ENCODE assay signal across 1 cellular context in the genomic region with DNA sequence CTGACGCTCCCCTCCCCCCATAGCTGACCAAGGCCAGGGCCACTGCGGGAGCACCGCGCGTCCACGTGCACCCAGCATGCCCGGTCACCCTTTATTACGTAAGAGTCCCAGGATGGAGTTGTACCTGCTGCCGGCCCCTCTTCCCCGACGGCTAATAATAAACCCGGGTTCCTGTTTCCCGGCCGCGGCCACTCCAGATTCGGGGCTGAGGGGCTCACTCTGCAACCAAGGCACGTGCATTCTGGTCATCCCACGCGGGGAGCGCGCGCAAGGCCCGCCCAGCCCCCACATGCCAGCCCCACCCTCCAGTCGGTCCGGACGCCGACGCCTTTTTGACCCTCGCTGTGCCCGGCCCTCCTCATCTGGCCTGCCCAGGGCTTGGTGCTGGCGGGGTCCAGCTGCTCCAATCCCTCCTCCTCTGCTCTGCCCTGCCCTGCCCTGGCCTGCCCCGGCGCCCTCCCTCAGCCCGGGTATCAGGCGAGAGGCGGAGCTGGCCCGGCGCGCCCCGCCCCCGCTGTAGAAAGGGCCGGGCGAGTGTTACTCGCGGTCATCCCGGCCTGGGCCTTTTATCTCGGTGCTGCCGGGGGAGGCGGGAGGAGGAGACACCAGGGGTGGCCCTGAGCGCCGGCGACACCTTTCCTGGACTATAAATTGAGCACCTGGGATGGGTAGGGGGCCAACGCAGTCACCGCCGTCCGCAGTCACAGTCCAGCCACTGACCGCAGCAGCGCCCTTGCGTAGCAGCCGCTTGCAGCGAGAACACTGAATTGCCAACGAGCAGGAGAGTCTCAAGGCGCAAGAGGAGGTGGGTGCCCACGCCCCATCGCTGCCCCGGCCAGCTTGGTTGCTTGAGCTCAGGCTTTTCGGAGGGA.
TF ChIP-seq lines count a peak whose summit lies in the region.

No MANE protein-coding gene starts in this region.

TF ChIP-seq in HepG2, 621 proteins besides CTCF, POLR2A, EP300 and RAD21 (continued from another document and continues in another):
- TF ChIP-seq, protein P1, sequence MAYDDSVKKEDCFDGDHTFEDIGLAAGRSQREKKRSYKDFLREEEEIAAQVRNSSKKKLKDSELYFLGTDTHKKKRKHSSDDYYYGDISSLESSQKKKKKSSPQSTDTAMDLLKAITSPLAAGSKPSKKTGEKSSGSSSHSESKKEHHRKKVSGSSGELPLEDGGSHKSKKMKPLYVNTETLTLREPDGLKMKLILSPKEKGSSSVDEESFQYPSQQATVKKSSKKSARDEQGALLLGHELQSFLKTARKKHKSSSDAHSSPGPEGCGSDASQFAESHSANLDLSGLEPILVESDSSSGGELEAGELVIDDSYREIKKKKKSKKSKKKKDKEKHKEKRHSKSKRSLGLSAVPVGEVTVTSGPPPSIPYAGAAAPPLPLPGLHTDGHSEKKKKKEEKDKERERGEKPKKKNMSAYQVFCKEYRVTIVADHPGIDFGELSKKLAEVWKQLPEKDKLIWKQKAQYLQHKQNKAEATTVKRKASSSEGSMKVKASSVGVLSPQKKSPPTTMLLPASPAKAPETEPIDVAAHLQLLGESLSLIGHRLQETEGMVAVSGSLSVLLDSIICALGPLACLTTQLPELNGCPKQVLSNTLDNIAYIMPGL (CRISPR knock-in tag; IDR thresholded peaks at IDR 0.05; ENCODE audit: borderline replicate concordance in 1 of 2, low read depth in 1 of 2): peak; percentile 22 to 29; a peak in 2 of 4 replicates
- TF ChIP-seq, protein P2, sequence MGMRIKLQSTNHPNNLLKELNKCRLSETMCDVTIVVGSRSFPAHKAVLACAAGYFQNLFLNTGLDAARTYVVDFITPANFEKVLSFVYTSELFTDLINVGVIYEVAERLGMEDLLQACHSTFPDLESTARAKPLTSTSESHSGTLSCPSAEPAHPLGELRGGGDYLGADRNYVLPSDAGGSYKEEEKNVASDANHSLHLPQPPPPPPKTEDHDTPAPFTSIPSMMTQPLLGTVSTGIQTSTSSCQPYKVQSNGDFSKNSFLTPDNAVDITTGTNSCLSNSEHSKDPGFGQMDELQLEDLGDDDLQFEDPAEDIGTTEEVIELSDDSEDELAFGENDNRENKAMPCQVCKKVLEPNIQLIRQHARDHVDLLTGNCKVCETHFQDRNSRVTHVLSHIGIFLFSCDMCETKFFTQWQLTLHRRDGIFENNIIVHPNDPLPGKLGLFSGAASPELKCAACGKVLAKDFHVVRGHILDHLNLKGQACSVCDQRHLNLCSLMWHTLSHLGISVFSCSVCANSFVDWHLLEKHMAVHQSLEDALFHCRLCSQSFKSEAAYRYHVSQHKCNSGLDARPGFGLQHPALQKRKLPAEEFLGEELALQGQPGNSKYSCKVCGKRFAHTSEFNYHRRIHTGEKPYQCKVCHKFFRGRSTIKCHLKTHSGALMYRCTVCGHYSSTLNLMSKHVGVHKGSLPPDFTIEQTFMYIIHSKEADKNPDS (CRISPR knock-in tag; IDR thresholded peaks at IDR 0.05): no peak
- TF ChIP-seq, protein P3, sequence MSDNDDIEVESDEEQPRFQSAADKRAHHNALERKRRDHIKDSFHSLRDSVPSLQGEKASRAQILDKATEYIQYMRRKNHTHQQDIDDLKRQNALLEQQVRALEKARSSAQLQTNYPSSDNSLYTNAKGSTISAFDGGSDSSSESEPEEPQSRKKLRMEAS (IDR thresholded peaks at IDR 0.05): peak; percentile 91
- TF ChIP-seq, protein P4, sequence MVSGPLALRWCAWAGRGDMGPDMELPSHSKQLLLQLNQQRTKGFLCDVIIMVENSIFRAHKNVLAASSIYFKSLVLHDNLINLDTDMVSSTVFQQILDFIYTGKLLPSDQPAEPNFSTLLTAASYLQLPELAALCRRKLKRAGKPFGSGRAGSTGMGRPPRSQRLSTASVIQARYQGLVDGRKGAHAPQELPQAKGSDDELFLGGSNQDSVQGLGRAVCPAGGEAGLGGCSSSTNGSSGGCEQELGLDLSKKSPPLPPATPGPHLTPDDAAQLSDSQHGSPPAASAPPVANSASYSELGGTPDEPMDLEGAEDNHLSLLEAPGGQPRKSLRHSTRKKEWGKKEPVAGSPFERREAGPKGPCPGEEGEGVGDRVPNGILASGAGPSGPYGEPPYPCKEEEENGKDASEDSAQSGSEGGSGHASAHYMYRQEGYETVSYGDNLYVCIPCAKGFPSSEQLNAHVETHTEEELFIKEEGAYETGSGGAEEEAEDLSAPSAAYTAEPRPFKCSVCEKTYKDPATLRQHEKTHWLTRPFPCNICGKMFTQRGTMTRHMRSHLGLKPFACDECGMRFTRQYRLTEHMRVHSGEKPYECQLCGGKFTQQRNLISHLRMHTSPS (CRISPR knock-in tag; IDR thresholded peaks at IDR 0.05; ENCODE audit: low read depth): peak; percentile 65
- TF ChIP-seq SUZ12 (IDR thresholded peaks at IDR 0.05; ENCODE audit: low read depth, low read length) (no peak), SMAD1 (CRISPR knock-in tag; IDR thresholded peaks at IDR 0.05; ENCODE audit: borderline replicate concordance, low read depth) (no peak), MIER3 (CRISPR knock-in tag; IDR thresholded peaks at IDR 0.05; ENCODE audit: borderline replicate concordance) (0 out of 2 replicates have a peak, but pooled peaks have one; percentile 27), BCL6 (CRISPR knock-in tag; IDR thresholded peaks at IDR 0.05) (peak; percentile 63), JUN (CRISPR knock-in tag; IDR thresholded peaks at IDR 0.05) (0 out of 2 replicates have a peak, but pooled peaks have one; percentile 24), MAFK (conservative IDR thresholded peaks at IDR 0.05 in 1 of 2, IDR thresholded peaks at IDR 0.05 in 1 of 2; ENCODE audit: low read length in 2 of 2) (no peak), ZNF816 (CRISPR knock-in tag; IDR thresholded peaks at IDR 0.05; ENCODE audit: borderline replicate concordance) (peak; percentile 48), NFIB (CRISPR knock-in tag; IDR thresholded peaks at IDR 0.05; ENCODE audit: borderline replicate concordance) (no peak), ELF4 (CRISPR knock-in tag; IDR thresholded peaks at IDR 0.05; ENCODE audit: borderline replicate concordance) (no peak), RARA (CRISPR knock-in tag; IDR thresholded peaks at IDR 0.05) (peak; percentile 85), REXO4 (CRISPR knock-in tag; IDR thresholded peaks at IDR 0.05; ENCODE audit: borderline replicate concordance) (no peak; the same call in 1 of the 2 replicates), SMAD3 (CRISPR knock-in tag; IDR thresholded peaks at IDR 0.05) (peak; percentile 62; the same call in 1 of the 2 replicates), ZC3H4 (CRISPR knock-in tag; IDR thresholded peaks at IDR 0.05; ENCODE audit: borderline replicate concordance) (0 out of 2 replicates have a peak, but pooled peaks have one; percentile 18), CHCHD3 (CRISPR knock-in tag; IDR thresholded peaks at IDR 0.05) (no peak), GATAD1 (CRISPR knock-in tag; IDR thresholded peaks at IDR 0.05) (peak; percentile 34; the same call in 1 of the 2 replicates), MEF2D (CRISPR knock-in tag; IDR thresholded peaks at IDR 0.05) (peak; percentile 85), ZNF552 (CRISPR knock-in tag; IDR thresholded peaks at IDR 0.05; ENCODE audit: borderline replicate concordance) (peak; percentile 79; the same call in 1 of the 2 replicates), ZNF780A (CRISPR knock-in tag; IDR thresholded peaks at IDR 0.05) (0 out of 2 replicates have a peak, but pooled peaks have one; percentile 56), ZSCAN9 (CRISPR knock-in tag; IDR thresholded peaks at IDR 0.05; ENCODE audit: borderline replicate concordance) (no peak), ZNF263 (CRISPR knock-in tag; IDR thresholded peaks at IDR 0.05) (peak; percentile 95), ATF7 (IDR thresholded peaks at IDR 0.05) (no peak), ATF7 (CRISPR knock-in tag; IDR thresholded peaks at IDR 0.05) (no peak), ERF (CRISPR knock-in tag; IDR thresholded peaks at IDR 0.05) (peak; percentile 15; the same call in 1 of the 2 replicates), MLLT10 (CRISPR knock-in tag; IDR thresholded peaks at IDR 0.05) (peak; percentile 54; the same call in 1 of the 2 replicates), ZKSCAN5 (CRISPR knock-in tag; IDR thresholded peaks at IDR 0.05) (no peak), ARNT2 (CRISPR knock-in tag; IDR thresholded peaks at IDR 0.05; ENCODE audit: low read depth) (peak; percentile 59; the same call in 1 of the 2 replicates), XRCC5 (optimal IDR thresholded peaks at IDR 0.05; ENCODE audit: low read length) (peak; percentile 52)
- TF ChIP-seq, protein P5, sequence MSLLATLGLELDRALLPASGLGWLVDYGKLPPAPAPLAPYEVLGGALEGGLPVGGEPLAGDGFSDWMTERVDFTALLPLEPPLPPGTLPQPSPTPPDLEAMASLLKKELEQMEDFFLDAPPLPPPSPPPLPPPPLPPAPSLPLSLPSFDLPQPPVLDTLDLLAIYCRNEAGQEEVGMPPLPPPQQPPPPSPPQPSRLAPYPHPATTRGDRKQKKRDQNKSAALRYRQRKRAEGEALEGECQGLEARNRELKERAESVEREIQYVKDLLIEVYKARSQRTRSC (CRISPR knock-in tag; IDR thresholded peaks at IDR 0.05; ENCODE audit: low read depth): 0 out of 2 replicates have a peak, but pooled peaks have one; percentile 41
- TF ChIP-seq, protein P6, sequence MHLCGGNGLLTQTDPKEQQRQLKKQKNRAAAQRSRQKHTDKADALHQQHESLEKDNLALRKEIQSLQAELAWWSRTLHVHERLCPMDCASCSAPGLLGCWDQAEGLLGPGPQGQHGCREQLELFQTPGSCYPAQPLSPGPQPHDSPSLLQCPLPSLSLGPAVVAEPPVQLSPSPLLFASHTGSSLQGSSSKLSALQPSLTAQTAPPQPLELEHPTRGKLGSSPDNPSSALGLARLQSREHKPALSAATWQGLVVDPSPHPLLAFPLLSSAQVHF (CRISPR knock-in tag; IDR thresholded peaks at IDR 0.05): peak; percentile 88
- TF ChIP-seq, protein P7, sequence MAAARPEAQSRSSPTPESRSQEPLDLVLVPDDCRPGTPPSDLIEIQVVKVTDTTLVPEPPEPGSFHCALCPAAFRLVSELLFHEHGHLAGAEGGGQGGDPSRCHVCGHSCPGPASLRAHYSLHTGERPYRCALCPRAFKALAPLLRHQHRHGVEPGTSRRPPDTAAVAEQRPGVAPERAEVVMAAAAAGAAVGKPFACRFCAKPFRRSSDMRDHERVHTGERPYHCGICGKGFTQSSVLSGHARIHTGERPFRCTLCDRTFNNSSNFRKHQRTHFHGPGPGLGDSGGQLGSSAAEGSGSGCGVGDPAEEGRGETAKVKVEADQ (CRISPR knock-in tag; IDR thresholded peaks at IDR 0.05; ENCODE audit: borderline replicate concordance): no peak
- TF ChIP-seq, protein P8, sequence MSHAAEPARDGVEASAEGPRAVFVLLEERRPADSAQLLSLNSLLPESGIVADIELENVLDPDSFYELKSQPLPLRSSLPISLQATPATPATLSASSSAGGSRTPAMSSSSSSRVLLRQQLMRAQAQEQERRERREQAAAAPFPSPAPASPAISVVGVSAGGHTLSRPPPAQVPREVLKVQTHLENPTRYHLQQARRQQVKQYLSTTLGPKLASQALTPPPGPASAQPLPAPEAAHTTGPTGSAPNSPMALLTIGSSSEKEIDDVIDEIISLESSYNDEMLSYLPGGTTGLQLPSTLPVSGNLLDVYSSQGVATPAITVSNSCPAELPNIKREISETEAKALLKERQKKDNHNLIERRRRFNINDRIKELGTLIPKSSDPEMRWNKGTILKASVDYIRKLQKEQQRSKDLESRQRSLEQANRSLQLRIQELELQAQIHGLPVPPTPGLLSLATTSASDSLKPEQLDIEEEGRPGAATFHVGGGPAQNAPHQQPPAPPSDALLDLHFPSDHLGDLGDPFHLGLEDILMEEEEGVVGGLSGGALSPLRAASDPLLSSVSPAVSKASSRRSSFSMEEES (CRISPR knock-in tag; IDR thresholded peaks at IDR 0.05): peak; percentile 64; the same call in 1 of the 2 replicates
- TF ChIP-seq, protein P9, sequence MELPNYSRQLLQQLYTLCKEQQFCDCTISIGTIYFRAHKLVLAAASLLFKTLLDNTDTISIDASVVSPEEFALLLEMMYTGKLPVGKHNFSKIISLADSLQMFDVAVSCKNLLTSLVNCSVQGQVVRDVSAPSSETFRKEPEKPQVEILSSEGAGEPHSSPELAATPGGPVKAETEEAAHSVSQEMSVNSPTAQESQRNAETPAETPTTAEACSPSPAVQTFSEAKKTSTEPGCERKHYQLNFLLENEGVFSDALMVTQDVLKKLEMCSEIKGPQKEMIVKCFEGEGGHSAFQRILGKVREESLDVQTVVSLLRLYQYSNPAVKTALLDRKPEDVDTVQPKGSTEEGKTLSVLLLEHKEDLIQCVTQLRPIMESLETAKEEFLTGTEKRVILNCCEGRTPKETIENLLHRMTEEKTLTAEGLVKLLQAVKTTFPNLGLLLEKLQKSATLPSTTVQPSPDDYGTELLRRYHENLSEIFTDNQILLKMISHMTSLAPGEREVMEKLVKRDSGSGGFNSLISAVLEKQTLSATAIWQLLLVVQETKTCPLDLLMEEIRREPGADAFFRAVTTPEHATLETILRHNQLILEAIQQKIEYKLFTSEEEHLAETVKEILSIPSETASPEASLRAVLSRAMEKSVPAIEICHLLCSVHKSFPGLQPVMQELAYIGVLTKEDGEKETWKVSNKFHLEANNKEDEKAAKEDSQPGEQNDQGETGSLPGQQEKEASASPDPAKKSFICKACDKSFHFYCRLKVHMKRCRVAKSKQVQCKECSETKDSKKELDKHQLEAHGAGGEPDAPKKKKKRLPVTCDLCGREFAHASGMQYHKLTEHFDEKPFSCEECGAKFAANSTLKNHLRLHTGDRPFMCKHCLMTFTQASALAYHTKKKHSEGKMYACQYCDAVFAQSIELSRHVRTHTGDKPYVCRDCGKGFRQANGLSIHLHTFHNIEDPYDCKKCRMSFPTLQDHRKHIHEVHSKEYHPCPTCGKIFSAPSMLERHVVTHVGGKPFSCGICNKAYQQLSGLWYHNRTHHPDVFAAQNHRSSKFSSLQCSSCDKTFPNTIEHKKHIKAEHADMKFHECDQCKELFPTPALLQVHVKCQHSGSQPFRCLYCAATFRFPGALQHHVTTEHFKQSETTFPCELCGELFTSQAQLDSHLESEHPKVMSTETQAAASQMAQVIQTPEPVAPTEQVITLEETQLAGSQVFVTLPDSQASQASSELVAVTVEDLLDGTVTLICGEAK (IDR thresholded peaks at IDR 0.05): no peak
- TF ChIP-seq, protein P9 (CRISPR knock-in tag; IDR thresholded peaks at IDR 0.05): peak; percentile 58
